Comparison of ENCODE assay signal across 1 cellular context in the genomic region with DNA sequence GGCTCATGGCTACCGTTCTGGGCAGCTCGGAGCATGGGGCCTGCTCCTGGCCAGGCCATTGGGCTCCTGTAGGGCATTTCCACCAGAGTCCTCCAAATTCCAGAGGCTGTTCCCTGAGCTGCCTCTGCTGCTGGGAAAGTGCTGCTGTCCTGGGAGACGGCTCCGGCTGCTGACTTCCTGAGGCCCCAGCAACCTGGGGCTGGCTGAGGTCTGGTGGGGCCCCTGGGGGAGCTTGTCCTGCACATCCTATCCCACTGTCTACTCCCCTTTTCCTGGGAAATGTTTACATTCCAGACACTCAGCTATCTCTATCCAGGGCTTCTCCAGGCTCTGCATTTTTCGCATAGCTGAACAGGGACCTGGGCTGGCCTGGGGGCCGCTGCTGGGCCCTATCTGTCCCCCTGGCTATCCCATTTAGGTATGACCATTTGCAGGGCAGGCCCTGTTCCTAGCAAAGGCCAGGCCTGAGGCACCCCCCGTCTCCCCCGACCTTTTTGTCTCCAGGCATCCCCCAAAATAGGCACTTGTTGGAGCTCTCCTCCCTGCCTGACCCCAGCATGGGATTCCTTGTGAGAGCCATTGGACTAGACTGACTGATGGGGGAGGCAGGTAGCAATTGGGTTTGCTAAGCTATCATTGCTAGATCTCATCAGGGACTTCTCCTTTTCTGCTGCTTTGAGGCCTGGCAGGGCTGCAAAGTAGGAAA.
TF ChIP-seq lines count a peak whose summit lies in the region.

No MANE protein-coding gene starts in this region.

TF ChIP-seq in HepG2, 621 proteins besides CTCF, POLR2A, EP300 and RAD21 (continued from another document):
- TF ChIP-seq, protein P1, sequence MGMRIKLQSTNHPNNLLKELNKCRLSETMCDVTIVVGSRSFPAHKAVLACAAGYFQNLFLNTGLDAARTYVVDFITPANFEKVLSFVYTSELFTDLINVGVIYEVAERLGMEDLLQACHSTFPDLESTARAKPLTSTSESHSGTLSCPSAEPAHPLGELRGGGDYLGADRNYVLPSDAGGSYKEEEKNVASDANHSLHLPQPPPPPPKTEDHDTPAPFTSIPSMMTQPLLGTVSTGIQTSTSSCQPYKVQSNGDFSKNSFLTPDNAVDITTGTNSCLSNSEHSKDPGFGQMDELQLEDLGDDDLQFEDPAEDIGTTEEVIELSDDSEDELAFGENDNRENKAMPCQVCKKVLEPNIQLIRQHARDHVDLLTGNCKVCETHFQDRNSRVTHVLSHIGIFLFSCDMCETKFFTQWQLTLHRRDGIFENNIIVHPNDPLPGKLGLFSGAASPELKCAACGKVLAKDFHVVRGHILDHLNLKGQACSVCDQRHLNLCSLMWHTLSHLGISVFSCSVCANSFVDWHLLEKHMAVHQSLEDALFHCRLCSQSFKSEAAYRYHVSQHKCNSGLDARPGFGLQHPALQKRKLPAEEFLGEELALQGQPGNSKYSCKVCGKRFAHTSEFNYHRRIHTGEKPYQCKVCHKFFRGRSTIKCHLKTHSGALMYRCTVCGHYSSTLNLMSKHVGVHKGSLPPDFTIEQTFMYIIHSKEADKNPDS (CRISPR knock-in tag; IDR thresholded peaks at IDR 0.05) = no peak
- peak; percentile 79 for TF ChIP-seq ZNF331 (CRISPR knock-in tag; IDR thresholded peaks at IDR 0.05)
- no peak for TF ChIP-seq ZSCAN30 (CRISPR knock-in tag; IDR thresholded peaks at IDR 0.05)
- peak; percentile 45; the same call in 1 of the 2 replicates for TF ChIP-seq ZNF12 (CRISPR knock-in tag; IDR thresholded peaks at IDR 0.05)
- TF ChIP-seq, protein P2, sequence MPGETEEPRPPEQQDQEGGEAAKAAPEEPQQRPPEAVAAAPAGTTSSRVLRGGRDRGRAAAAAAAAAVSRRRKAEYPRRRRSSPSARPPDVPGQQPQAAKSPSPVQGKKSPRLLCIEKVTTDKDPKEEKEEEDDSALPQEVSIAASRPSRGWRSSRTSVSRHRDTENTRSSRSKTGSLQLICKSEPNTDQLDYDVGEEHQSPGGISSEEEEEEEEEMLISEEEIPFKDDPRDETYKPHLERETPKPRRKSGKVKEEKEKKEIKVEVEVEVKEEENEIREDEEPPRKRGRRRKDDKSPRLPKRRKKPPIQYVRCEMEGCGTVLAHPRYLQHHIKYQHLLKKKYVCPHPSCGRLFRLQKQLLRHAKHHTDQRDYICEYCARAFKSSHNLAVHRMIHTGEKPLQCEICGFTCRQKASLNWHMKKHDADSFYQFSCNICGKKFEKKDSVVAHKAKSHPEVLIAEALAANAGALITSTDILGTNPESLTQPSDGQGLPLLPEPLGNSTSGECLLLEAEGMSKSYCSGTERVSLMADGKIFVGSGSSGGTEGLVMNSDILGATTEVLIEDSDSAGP (CRISPR knock-in tag; IDR thresholded peaks at IDR 0.05; ENCODE audit: borderline replicate concordance) = peak; percentile 68; the same call in 1 of the 2 replicates
- TF ChIP-seq PITX1 (CRISPR knock-in tag; IDR thresholded peaks at IDR 0.05) = 0 out of 2 replicates have a peak, but pooled peaks have one; percentile 50
